10 cellular contexts compared by ENCODE assay signal in genomic region chr11:115659061-115659963, GRCh38.
DNase-seq lines count a peak whose midpoint lies in the region; ATAC-seq and TF ChIP-seq lines count a peak whose summit lies in the region.
"Had no signal": no experiment of that assay in that cellular context is flagged by ENCODE, and none has a peak within 500 bp of the region (broad histone marks: within the 10 kb centered on the region; RNA-seq: fewer than 3 reads in every experiment).

No MANE protein-coding gene starts in this region.

- intact Hi-C loops in left colon (cut with DNase I, micrococcal nuclease) (no loop called here), tibial artery (cut with DNase I; ENCODE audit: low total_unique reads) (no loop called here)

- peaks cover 0 to 13% (median 8%) of the 10 kb centered on the region in 4 donors for H3K4me1 ChIP-seq in tibial artery
- H3K4me1 ChIP-seq: A549 had no signal

- ATAC-seq in left colon, result peak; percentile 15
- ATAC-seq: A549 had no signal

- H3K27me3 ChIP-seq in brain microvascular endothelial cell (replicated peaks) (peaks cover 11% of the 10 kb centered on the region), tibial artery (peaks cover 0 to 38% of the 10 kb centered on the region in 2 donors)

- DNase-seq in NCI-H748 (lab: John Stamatoyannopoulos, UW; ENCODE audit: unreplicated experiment) (peak; percentile 57), NCI-H748 treated with DMSO at 0.1 percent for 48 hours (lab: John Stamatoyannopoulos, UW) (no peak), brain microvascular endothelial cell (no peak), left colon (no peak), tibial artery (no peak), NCI-H2029 treated with DMSO at 0.1 percent for 48 hours (lab: John Stamatoyannopoulos, UW) (no peak), HuH-7.5 (ENCODE audit: low spot score) (no peak), GM13976 (ENCODE audit: low spot score) (no peak)

- no peaks in the 10 kb centered on the region for H3K36me3 ChIP-seq in brain microvascular endothelial cell (replicated peaks)
- H3K36me3 ChIP-seq in tibial artery, result no peaks in the 10 kb centered on the region

- H3K27ac ChIP-seq in brain microvascular endothelial cell (no peak overlapping the region), tibial artery (no peak overlapping the region)
- H3K27ac ChIP-seq: A549, SK-N-MC had no signal

- H3K9me3 ChIP-seq in tibial artery, result no peaks in the 10 kb centered on the region
- H3K9me3 ChIP-seq: A549 had no signal

- no peak for TF ChIP-seq CTCF in brain microvascular endothelial cell (IDR thresholded peaks at IDR 0.05; ENCODE audit: low read depth, low read length, missing control alignments)
- no peak for TF ChIP-seq CTCF in tibial artery (IDR thresholded peaks at IDR 0.05)
- no peak for TF ChIP-seq CTCF in GM13976 (IDR thresholded peaks at IDR 0.05; ENCODE audit: borderline replicate concordance, control extremely low read depth, extremely low read depth, insufficient read depth, missing control alignments)

- in situ Hi-C loops in brain microvascular endothelial cell (cut with HindIII; ENCODE audit: low pct_ligation_motif_present, low sequenced_read_pairs) (no loop called here), GM13976 (cut with MboI; ENCODE audit: low sequenced_read_pairs, unreplicated experiment) (no loop called here)

- H3K4me3 ChIP-seq in brain microvascular endothelial cell (ENCODE audit: low read depth, low read length) (peak overlapping the region; percentile 49), tibial artery (peak overlapping the region; percentile 24 to 33)
- H3K4me3 ChIP-seq: A549, SK-N-MC had no signal
